Comparison of ENCODE assay signal across 34 cellular contexts in the genomic region with DNA sequence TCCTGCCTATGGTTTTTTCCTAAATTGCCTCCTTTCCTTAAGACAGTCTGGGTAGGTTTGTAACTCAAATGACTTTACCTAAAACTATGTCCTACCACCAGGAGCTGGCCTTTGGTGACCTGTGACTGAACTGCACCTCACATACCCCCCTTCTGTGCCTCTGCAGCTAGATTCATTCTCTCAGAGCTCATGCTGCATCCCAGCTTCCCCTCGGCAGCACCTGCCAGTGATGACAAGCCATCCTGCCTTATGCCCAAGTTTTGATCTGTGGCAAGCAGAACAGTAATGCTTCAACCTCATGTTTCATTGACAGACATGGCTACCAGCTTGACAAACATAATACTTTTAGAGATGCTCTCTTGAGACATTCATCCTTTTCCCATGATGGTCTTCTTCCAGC.
"Had no signal": no experiment of that assay in that cellular context is flagged by ENCODE, and none has a peak within 500 bp of the region (broad histone marks: within the 10 kb centered on the region; RNA-seq: fewer than 3 reads in every experiment).

No MANE protein-coding gene starts in this region.

- H3K36me3 ChIP-seq: adrenal gland, ascending aorta, breast epithelium, cardiac muscle cell, esophagus muscularis mucosa, gastrocnemius medialis had no signal

- ATAC-seq: activated CD4-positive, alpha-beta T cell treated with anti-CD3 and anti-CD28 coated beads for 36 hours; activated CD8-positive, alpha-beta memory T cell treated with anti-CD3 and anti-CD28 coated beads, Interleukin-2, amount 10 ng/mL, durations not matched to agents 7 days and 5 days; activated CD8-positive, alpha-beta T cell treated with anti-CD3 and anti-CD28 coated beads, Interleukin-2, amount 10 ng/mL, durations not matched to agents 7 days and 5 days; activated naive CD8-positive, alpha-beta T cell treated with anti-CD3 and anti-CD28 coated beads, Interleukin-2, amount 50 U/mL, for 24 hours; foreskin keratinocyte; gastrocnemius medialis had no signal

- H3K4me1 Mint-ChIP-seq: activated CD4-positive, alpha-beta T cell treated with anti-CD3 and anti-CD28 coated beads for 36 hours; activated CD4-positive, alpha-beta T cell treated with anti-CD3 and anti-CD28 coated beads, Interleukin-2, amount 10 ng/mL, durations not matched to agents 24 days and 14 days; activated CD8-positive, alpha-beta memory T cell treated with anti-CD3 and anti-CD28 coated beads, Interleukin-2, amount 10 ng/mL, durations not matched to agents 7 days and 5 days; activated naive CD4-positive, alpha-beta T cell treated with anti-CD3 and anti-CD28 coated beads, Interleukin-2, amount 50 U/mL, for 24 hours; activated naive CD8-positive, alpha-beta T cell treated with anti-CD3 and anti-CD28 coated beads for 36 hours; activated naive CD8-positive, alpha-beta T cell treated with anti-CD3 and anti-CD28 coated beads, Interleukin-2, amount 50 U/mL, for 24 hours; central memory CD8-positive, alpha-beta T cell had no signal

- H3K4me3 ChIP-seq: adrenal gland, ascending aorta, breast epithelium, cardiac muscle cell, coronary artery, dorsolateral prefrontal cortex, esophagus muscularis mucosa, gastrocnemius medialis had no signal

- H3K36me3 Mint-ChIP-seq: activated CD4-positive, alpha-beta memory T cell treated with anti-CD3 and anti-CD28 coated beads for 36 hours; activated CD8-positive, alpha-beta memory T cell treated with anti-CD3 and anti-CD28 coated beads, Interleukin-2, amount 10 ng/mL, durations not matched to agents 7 days and 5 days; activated naive CD4-positive, alpha-beta T cell treated with anti-CD3 and anti-CD28 coated beads, Interleukin-2, amount 50 U/mL, for 24 hours; activated naive CD8-positive, alpha-beta T cell treated with anti-CD3 and anti-CD28 coated beads for 36 hours; brain had no signal

- H3K27me3 ChIP-seq: adrenal gland, ascending aorta, breast epithelium, cardiac muscle cell, esophagus muscularis mucosa had no signal

- H3K27me3 Mint-ChIP-seq: dendritic cell treated with granulocyte-macrophage colony-stimulating factor and Interleukin-4, amounts not matched to agents 40 ng/mL and 50 ng/mL, for 4 days had no signal

- H3K4me1 ChIP-seq: ascending aorta, breast epithelium, foreskin keratinocyte, gastrocnemius medialis had no signal

- H3K9me3 ChIP-seq: adrenal gland, ascending aorta, breast epithelium, esophagus muscularis mucosa, gastrocnemius medialis had no signal

- H3K9me3 Mint-ChIP-seq: activated CD4-positive, alpha-beta memory T cell treated with anti-CD3 and anti-CD28 coated beads for 36 hours; activated CD4-positive, alpha-beta T cell treated with anti-CD3 and anti-CD28 coated beads, Interleukin-2, amount 10 ng/mL, durations not matched to agents 24 days and 14 days; activated naive CD4-positive, alpha-beta T cell treated with anti-CD3 and anti-CD28 coated beads for 36 hours; activated naive CD4-positive, alpha-beta T cell treated with anti-CD3 and anti-CD28 coated beads, Interleukin-2, amount 50 U/mL, for 24 hours; activated naive CD8-positive, alpha-beta T cell treated with anti-CD3 and anti-CD28 coated beads for 36 hours; activated naive CD8-positive, alpha-beta T cell treated with anti-CD3 and anti-CD28 coated beads, Interleukin-2, amount 50 U/mL, for 24 hours; activated T-helper 1 cell treated with anti-CD3 and anti-CD28 coated beads, Interleukin-12 subunit alpha, Interleukin-12 subunit beta, Interleukin-2, Interleukin-4 antibody, amounts not matched to agents 30 ng/mL and 10 ng/mL and 1 ng/mL, durations not matched to agents 14 hours and 24 hours and 36 hours; activated T-helper 2 cell treated with anti-CD3 and anti-CD28 coated beads, Interferon-gamma antibody, Interleukin-2, Interleukin-4, amounts not matched to agents 10 μg/mL and 5 μg/mL and 100 μg/mL, durations not matched to agents 14 hours and 24 hours and 36 hours; central memory CD8-positive, alpha-beta T cell; dendritic cell treated with granulocyte-macrophage colony-stimulating factor and Interleukin-4, amounts not matched to agents 40 ng/mL and 50 ng/mL, for 4 days had no signal

- H3K27ac Mint-ChIP-seq: activated CD4-positive, alpha-beta memory T cell treated with anti-CD3 and anti-CD28 coated beads for 36 hours; activated CD4-positive, alpha-beta T cell treated with anti-CD3 and anti-CD28 coated beads for 36 hours; activated CD4-positive, alpha-beta T cell treated with anti-CD3 and anti-CD28 coated beads, Interleukin-2, amount 10 ng/mL, durations not matched to agents 24 days and 14 days; activated CD8-positive, alpha-beta memory T cell treated with anti-CD3 and anti-CD28 coated beads, Interleukin-2, amount 10 ng/mL, durations not matched to agents 7 days and 5 days; activated CD8-positive, alpha-beta T cell treated with anti-CD3 and anti-CD28 coated beads, Interleukin-2, amount 10 ng/mL, durations not matched to agents 7 days and 5 days; activated naive CD4-positive, alpha-beta T cell treated with anti-CD3 and anti-CD28 coated beads for 36 hours; activated naive CD4-positive, alpha-beta T cell treated with anti-CD3 and anti-CD28 coated beads, Interleukin-2, amount 50 U/mL, for 24 hours; activated naive CD8-positive, alpha-beta T cell treated with anti-CD3 and anti-CD28 coated beads for 36 hours; activated naive CD8-positive, alpha-beta T cell treated with anti-CD3 and anti-CD28 coated beads, Interleukin-2, amount 50 U/mL, for 24 hours; activated T-helper 1 cell treated with anti-CD3 and anti-CD28 coated beads, Interleukin-12 subunit alpha, Interleukin-12 subunit beta, Interleukin-2, Interleukin-4 antibody, amounts not matched to agents 30 ng/mL and 10 ng/mL and 1 ng/mL, durations not matched to agents 14 hours and 24 hours and 36 hours; activated T-helper 2 cell treated with anti-CD3 and anti-CD28 coated beads, Interferon-gamma antibody, Interleukin-2, Interleukin-4, amounts not matched to agents 10 μg/mL and 5 μg/mL and 100 μg/mL, durations not matched to agents 14 hours and 24 hours and 36 hours; dendritic cell treated with granulocyte-macrophage colony-stimulating factor and Interleukin-4, amounts not matched to agents 40 ng/mL and 50 ng/mL, for 4 days had no signal

- H3K27ac ChIP-seq: adrenal gland, ascending aorta, breast epithelium, cardiac muscle cell, coronary artery, dorsolateral prefrontal cortex, esophagus muscularis mucosa, foreskin keratinocyte, gastrocnemius medialis had no signal

- DNase-seq: activated CD4-positive, alpha-beta memory T cell treated with anti-CD3 and anti-CD28 coated beads for 36 hours; activated CD4-positive, alpha-beta T cell treated with anti-CD3 and anti-CD28 coated beads for 36 hours; activated CD4-positive, alpha-beta T cell treated with anti-CD3 and anti-CD28 coated beads, Interleukin-2, amount 10 ng/mL, durations not matched to agents 24 days and 14 days; activated CD4-positive, CD25-positive, alpha-beta regulatory T cell; activated CD4-positive, CD25-positive, alpha-beta regulatory T cell treated with anti-CD3 and anti-CD28 coated beads, Interleukin-2, amount 50 U/mL, for 72 hours; activated CD8-positive, alpha-beta memory T cell treated with anti-CD3 and anti-CD28 coated beads, Interleukin-2, amount 10 ng/mL, durations not matched to agents 7 days and 5 days; activated CD8-positive, alpha-beta memory T cell treated with anti-CD3 and anti-CD28 coated beads, Interleukin-2, amount 50 U/mL, for 4 hours; activated CD8-positive, alpha-beta T cell treated with anti-CD3 and anti-CD28 coated beads, Interleukin-2, amount 10 ng/mL, durations not matched to agents 7 days and 5 days; activated effector memory CD4-positive, alpha-beta T cell treated with anti-CD3 and anti-CD28 coated beads, Interleukin-2, amount 50 U/mL, for 16 hours; activated naive CD4-positive, alpha-beta T cell treated with anti-CD3 and anti-CD28 coated beads for 36 hours; activated naive CD8-positive, alpha-beta T cell treated with anti-CD3 and anti-CD28 coated beads for 36 hours; activated naive CD8-positive, alpha-beta T cell treated with anti-CD3 and anti-CD28 coated beads, Interleukin-2, amount 50 U/mL, for 24 hours; activated T-cell treated with anti-CD3 and anti-CD28 coated beads, Interleukin-2, amount 50 U/mL, for 1 hour; activated T-cell treated with anti-CD3 and anti-CD28 coated beads, Interleukin-2, amount 50 U/mL, for 48 hours; adrenal gland; amygdala; dorsolateral prefrontal cortex; effector memory CD4-positive, alpha-beta T cell; erythroblast; foreskin keratinocyte; gastrocnemius medialis; glutamatergic neuron; T-helper 2 cell had no signal

- H3K4me3 Mint-ChIP-seq: activated CD4-positive, alpha-beta memory T cell treated with anti-CD3 and anti-CD28 coated beads for 36 hours; activated CD4-positive, alpha-beta T cell treated with anti-CD3 and anti-CD28 coated beads for 36 hours; activated CD4-positive, alpha-beta T cell treated with anti-CD3 and anti-CD28 coated beads, Interleukin-2, amount 10 ng/mL, durations not matched to agents 24 days and 14 days; activated CD8-positive, alpha-beta memory T cell treated with anti-CD3 and anti-CD28 coated beads, Interleukin-2, amount 10 ng/mL, durations not matched to agents 7 days and 5 days; activated CD8-positive, alpha-beta T cell treated with anti-CD3 and anti-CD28 coated beads, Interleukin-2, amount 10 ng/mL, durations not matched to agents 7 days and 5 days; activated naive CD4-positive, alpha-beta T cell treated with anti-CD3 and anti-CD28 coated beads for 36 hours; activated naive CD4-positive, alpha-beta T cell treated with anti-CD3 and anti-CD28 coated beads, Interleukin-2, amount 50 U/mL, for 24 hours; activated naive CD8-positive, alpha-beta T cell treated with anti-CD3 and anti-CD28 coated beads for 36 hours; activated naive CD8-positive, alpha-beta T cell treated with anti-CD3 and anti-CD28 coated beads, Interleukin-2, amount 50 U/mL, for 24 hours; activated T-helper 1 cell treated with anti-CD3 and anti-CD28 coated beads, Interleukin-12 subunit alpha, Interleukin-12 subunit beta, Interleukin-2, Interleukin-4 antibody, amounts not matched to agents 30 ng/mL and 10 ng/mL and 1 ng/mL, durations not matched to agents 14 hours and 24 hours and 36 hours; brain; central memory CD8-positive, alpha-beta T cell; dendritic cell treated with granulocyte-macrophage colony-stimulating factor and Interleukin-4, amounts not matched to agents 40 ng/mL and 50 ng/mL, for 4 days had no signal
